ENCODE assay signal across 2 cellular contexts in the genomic region with DNA sequence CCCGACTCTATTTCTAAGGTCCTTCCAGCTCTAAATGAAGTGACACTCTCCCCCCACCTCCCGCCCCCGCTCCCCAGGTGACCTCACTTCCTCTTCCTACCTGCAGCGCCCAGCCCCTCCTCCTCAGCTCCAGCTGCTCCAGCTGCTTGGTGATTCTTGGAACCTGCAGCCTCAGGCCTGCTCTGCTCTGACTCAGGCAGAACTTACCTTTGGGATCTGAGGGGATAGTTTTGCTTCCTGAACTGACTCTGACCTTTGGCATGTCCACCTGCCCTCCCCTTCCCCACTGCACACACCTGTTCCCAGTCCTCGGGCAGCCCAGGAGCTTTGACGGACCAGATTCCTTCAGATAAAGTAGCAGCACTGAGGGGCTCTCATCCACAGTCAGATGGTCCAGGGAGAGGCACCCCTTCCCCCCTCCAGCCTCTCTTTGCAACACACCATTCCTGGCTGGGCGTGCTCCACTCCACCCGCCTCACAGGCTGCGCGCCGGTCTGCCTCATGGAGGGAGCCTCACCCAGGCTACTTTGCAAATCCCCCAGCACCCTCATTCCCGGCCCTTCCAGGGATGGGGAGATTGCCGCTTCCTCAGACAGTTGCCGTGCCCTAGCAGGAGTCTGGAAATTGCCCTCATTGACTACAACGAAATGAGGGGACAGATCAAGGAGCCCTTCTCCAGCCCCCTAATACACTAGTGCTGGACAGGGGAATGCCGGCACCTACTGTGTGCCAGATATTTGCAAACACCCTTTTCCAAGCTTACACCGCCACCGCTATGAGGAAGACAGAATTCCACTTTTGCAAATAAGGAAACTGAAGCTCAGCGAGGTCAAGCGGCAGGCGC.
A peak's percentile ranks its signal among the peaks of the same experiment; 100 is the strongest.
TF ChIP-seq lines count a peak whose summit lies in the region.

No MANE protein-coding gene starts in this region.

TF ChIP-seq in GM23338, 12 proteins besides CTCF, POLR2A, EP300 and RAD21:
- TF ChIP-seq STAT1 (IDR thresholded peaks at IDR 0.05; ENCODE audit: unreplicated experiment) (no peak), ZNF331 (CRISPR knock-in tag; IDR thresholded peaks at IDR 0.05; ENCODE audit: low read depth) (no peak), EZH2 (IDR thresholded peaks at IDR 0.05; ENCODE audit: low read depth, unreplicated experiment) (no peak), POLR2AphosphoS5 (IDR thresholded peaks at IDR 0.05; ENCODE audit: low read depth) (peak; percentile 62), CREB1 (CRISPR knock-in tag; IDR thresholded peaks at IDR 0.05; ENCODE audit: low read depth) (peak; percentile 71)
- TF ChIP-seq, protein P1, sequence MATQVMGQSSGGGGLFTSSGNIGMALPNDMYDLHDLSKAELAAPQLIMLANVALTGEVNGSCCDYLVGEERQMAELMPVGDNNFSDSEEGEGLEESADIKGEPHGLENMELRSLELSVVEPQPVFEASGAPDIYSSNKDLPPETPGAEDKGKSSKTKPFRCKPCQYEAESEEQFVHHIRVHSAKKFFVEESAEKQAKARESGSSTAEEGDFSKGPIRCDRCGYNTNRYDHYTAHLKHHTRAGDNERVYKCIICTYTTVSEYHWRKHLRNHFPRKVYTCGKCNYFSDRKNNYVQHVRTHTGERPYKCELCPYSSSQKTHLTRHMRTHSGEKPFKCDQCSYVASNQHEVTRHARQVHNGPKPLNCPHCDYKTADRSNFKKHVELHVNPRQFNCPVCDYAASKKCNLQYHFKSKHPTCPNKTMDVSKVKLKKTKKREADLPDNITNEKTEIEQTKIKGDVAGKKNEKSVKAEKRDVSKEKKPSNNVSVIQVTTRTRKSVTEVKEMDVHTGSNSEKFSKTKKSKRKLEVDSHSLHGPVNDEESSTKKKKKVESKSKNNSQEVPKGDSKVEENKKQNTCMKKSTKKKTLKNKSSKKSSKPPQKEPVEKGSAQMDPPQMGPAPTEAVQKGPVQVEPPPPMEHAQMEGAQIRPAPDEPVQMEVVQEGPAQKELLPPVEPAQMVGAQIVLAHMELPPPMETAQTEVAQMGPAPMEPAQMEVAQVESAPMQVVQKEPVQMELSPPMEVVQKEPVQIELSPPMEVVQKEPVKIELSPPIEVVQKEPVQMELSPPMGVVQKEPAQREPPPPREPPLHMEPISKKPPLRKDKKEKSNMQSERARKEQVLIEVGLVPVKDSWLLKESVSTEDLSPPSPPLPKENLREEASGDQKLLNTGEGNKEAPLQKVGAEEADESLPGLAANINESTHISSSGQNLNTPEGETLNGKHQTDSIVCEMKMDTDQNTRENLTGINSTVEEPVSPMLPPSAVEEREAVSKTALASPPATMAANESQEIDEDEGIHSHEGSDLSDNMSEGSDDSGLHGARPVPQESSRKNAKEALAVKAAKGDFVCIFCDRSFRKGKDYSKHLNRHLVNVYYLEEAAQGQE (IDR thresholded peaks at IDR 0.05; ENCODE audit: unreplicated experiment) = no peak

TF ChIP-seq in GM12878, 131 proteins besides CTCF, POLR2A, EP300 and RAD21 (continues in another document):
- no peak for TF ChIP-seq HSF1 (IDR thresholded peaks at IDR 0.05; ENCODE audit: low read depth, low read length)
- TF ChIP-seq, protein P2, sequence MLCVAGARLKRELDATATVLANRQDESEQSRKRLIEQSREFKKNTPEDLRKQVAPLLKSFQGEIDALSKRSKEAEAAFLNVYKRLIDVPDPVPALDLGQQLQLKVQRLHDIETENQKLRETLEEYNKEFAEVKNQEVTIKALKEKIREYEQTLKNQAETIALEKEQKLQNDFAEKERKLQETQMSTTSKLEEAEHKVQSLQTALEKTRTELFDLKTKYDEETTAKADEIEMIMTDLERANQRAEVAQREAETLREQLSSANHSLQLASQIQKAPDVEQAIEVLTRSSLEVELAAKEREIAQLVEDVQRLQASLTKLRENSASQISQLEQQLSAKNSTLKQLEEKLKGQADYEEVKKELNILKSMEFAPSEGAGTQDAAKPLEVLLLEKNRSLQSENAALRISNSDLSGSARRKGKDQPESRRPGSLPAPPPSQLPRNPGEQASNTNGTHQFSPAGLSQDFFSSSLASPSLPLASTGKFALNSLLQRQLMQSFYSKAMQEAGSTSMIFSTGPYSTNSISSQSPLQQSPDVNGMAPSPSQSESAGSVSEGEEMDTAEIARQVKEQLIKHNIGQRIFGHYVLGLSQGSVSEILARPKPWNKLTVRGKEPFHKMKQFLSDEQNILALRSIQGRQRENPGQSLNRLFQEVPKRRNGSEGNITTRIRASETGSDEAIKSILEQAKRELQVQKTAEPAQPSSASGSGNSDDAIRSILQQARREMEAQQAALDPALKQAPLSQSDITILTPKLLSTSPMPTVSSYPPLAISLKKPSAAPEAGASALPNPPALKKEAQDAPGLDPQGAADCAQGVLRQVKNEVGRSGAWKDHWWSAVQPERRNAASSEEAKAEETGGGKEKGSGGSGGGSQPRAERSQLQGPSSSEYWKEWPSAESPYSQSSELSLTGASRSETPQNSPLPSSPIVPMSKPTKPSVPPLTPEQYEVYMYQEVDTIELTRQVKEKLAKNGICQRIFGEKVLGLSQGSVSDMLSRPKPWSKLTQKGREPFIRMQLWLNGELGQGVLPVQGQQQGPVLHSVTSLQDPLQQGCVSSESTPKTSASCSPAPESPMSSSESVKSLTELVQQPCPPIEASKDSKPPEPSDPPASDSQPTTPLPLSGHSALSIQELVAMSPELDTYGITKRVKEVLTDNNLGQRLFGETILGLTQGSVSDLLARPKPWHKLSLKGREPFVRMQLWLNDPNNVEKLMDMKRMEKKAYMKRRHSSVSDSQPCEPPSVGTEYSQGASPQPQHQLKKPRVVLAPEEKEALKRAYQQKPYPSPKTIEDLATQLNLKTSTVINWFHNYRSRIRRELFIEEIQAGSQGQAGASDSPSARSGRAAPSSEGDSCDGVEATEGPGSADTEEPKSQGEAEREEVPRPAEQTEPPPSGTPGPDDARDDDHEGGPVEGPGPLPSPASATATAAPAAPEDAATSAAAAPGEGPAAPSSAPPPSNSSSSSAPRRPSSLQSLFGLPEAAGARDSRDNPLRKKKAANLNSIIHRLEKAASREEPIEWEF (IDR thresholded peaks at IDR 0.05; ENCODE audit: insufficient replicate concordance, low read depth, low read length) = no peak
- no peak for TF ChIP-seq MEF2B (IDR thresholded peaks at IDR 0.05; ENCODE audit: partially characterized antibody, poor library complexity, severe bottlenecking)
- TF ChIP-seq, protein P3, sequence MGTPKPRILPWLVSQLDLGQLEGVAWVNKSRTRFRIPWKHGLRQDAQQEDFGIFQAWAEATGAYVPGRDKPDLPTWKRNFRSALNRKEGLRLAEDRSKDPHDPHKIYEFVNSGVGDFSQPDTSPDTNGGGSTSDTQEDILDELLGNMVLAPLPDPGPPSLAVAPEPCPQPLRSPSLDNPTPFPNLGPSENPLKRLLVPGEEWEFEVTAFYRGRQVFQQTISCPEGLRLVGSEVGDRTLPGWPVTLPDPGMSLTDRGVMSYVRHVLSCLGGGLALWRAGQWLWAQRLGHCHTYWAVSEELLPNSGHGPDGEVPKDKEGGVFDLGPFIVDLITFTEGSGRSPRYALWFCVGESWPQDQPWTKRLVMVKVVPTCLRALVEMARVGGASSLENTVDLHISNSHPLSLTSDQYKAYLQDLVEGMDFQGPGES (IDR thresholded peaks at IDR 0.05) = no peak
- TF ChIP-seq E4F1 (IDR thresholded peaks at IDR 0.05; ENCODE audit: borderline replicate concordance, partially characterized antibody) = no peak
- 0 out of 2 replicates have a peak, but pooled peaks have one; percentile 19 for TF ChIP-seq HDGF (IDR thresholded peaks at IDR 0.05)
- TF ChIP-seq KAT2A (conservative IDR thresholded peaks at IDR 0.05; ENCODE audit: control insufficient read depth, low read depth, low read length) = no peak
- TF ChIP-seq, protein P4, sequence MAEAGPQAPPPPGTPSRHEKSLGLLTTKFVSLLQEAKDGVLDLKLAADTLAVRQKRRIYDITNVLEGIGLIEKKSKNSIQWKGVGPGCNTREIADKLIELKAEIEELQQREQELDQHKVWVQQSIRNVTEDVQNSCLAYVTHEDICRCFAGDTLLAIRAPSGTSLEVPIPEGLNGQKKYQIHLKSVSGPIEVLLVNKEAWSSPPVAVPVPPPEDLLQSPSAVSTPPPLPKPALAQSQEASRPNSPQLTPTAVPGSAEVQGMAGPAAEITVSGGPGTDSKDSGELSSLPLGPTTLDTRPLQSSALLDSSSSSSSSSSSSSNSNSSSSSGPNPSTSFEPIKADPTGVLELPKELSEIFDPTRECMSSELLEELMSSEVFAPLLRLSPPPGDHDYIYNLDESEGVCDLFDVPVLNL (IDR thresholded peaks at IDR 0.05; ENCODE audit: low read depth, low read length) = no peak
- no peak; the same call in 1 of the 2 replicates for TF ChIP-seq POLR2AphosphoS5 (IDR thresholded peaks at IDR 0.05; ENCODE audit: low read length)
- TF ChIP-seq ZNF384 (IDR thresholded peaks at IDR 0.05; ENCODE audit: borderline replicate concordance, low read depth, low read length) = no peak
- TF ChIP-seq SREBF2 (IDR thresholded peaks at IDR 0.05; ENCODE audit: low read length) = no peak
- TF ChIP-seq TCF3 (IDR thresholded peaks at IDR 0.05; ENCODE audit: borderline replicate concordance, insufficient read depth, low read depth, low read length) = peak; percentile 58; the same call in 1 of the 2 replicates
- TF ChIP-seq CBX3 (IDR thresholded peaks at IDR 0.05; ENCODE audit: borderline replicate concordance, low read depth) = no peak
- TF ChIP-seq BHLHE40 (IDR thresholded peaks at IDR 0.05; ENCODE audit: borderline replicate concordance in 1 of 2, low read depth in 2 of 2, low read length in 1 of 2) = no peak
- no peak for TF ChIP-seq JUND (IDR thresholded peaks at IDR 0.05; ENCODE audit: low read depth, low read length)
- TF ChIP-seq, protein P5, sequence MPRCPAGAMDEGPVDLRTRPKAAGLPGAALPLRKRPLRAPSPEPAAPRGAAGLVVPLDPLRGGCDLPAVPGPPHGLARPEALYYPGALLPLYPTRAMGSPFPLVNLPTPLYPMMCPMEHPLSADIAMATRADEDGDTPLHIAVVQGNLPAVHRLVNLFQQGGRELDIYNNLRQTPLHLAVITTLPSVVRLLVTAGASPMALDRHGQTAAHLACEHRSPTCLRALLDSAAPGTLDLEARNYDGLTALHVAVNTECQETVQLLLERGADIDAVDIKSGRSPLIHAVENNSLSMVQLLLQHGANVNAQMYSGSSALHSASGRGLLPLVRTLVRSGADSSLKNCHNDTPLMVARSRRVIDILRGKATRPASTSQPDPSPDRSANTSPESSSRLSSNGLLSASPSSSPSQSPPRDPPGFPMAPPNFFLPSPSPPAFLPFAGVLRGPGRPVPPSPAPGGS (IDR thresholded peaks at IDR 0.05; ENCODE audit: borderline replicate concordance, insufficient read depth, low read depth, low read length, poor library complexity, severe bottlenecking) = no peak
- TF ChIP-seq ZBTB40 (IDR thresholded peaks at IDR 0.05; ENCODE audit: borderline replicate concordance) = no peak; the same call in 1 of the 2 replicates
- no peak for TF ChIP-seq SMC3 (IDR thresholded peaks at IDR 0.05; ENCODE audit: borderline replicate concordance, low read length)
- no peak for TF ChIP-seq ZSCAN29 (IDR thresholded peaks at IDR 0.05)
- no peak for TF ChIP-seq SRF (IDR thresholded peaks at IDR 0.05; ENCODE audit: low read depth in 2 of 2, low read length in 2 of 2)
